In genomic region chr19:2061093-2061935, GRCh38 we compare ENCODE assay signal across 8 cellular contexts. TPM values are rescaled to one million over a fixed set of nuclear protein-coding genes. Genes with fewer than 3 reads are reported as not detected.
DNase-seq lines count a peak whose midpoint lies in the region; ATAC-seq and TF ChIP-seq lines count a peak whose summit lies in the region.

No MANE protein-coding gene starts in this region.

- H3K36me3 Mint-ChIP-seq in Caco-2 (ENCODE audit: insufficient read depth, unreplicated experiment) (peaks cover 18% of the 10 kb centered on the region), endodermal cell (ENCODE audit: low read depth) (no peaks in the 10 kb centered on the region)

- H3K36me3 ChIP-seq in Caco-2 (ENCODE audit: control insufficient read depth, insufficient read depth, low read length) (no peaks in the 10 kb centered on the region), endodermal cell (ENCODE audit: control insufficient read depth, insufficient read depth, low read length) (no peaks in the 10 kb centered on the region)

- H3K4me3 Mint-ChIP-seq in Caco-2 (ENCODE audit: unreplicated experiment) (peak overlapping the region; percentile 82), endodermal cell (peak overlapping the region; percentile 72)

- POLR2A ChIA-PET in Caco-2 (lab: Charles Lee), result interaction anchor here (0.8 to 1.0 kb wide), 3 partner anchors 12 to 35 kb away, joined by 3 read pairs; partner anchors contain the start of gene MOB3A

- CTCF ChIA-PET in Caco-2 (lab: Charles Lee), result interaction anchor here (0.6 kb wide), 1 partner anchor 31 kb away, joined by 4 read pairs; no protein-coding TSS in a partner anchor

- TF ChIP-seq CTCF in Caco-2 (IDR thresholded peaks at IDR 0.05; ENCODE audit: insufficient read depth in 1 of 2, low read depth in 1 of 2, low read length in 1 of 2, severe bottlenecking in 1 of 2, unreplicated experiment in 1 of 2), result no peak
- TF ChIP-seq CTCF in endodermal cell (conservative IDR thresholded peaks at IDR 0.05), result no peak

- intact Hi-C loops in Caco-2 (cut with micrococcal nuclease; ENCODE audit: unreplicated experiment), result loop anchor here (5.0 kb wide), 1 partner anchor 36 kb away; the partner anchor contains the start of genes IZUMO4 and MOB3A

- H3K9ac ChIP-seq in endodermal cell (ENCODE audit: extremely low read depth, low read length, poor library complexity, severe bottlenecking), result peak overlapping the region; percentile 76

- no peaks in the 10 kb centered on the region for H3K27me3 ChIP-seq in Caco-2 (replicated peaks; ENCODE audit: control insufficient read depth, insufficient read depth, low read length)
- H3K27me3 ChIP-seq in endodermal cell (ENCODE audit: control insufficient read depth, insufficient read depth, low read length, poor library complexity, severe bottlenecking), result no peaks in the 10 kb centered on the region

- no TSS peak for BruUV-seq in Caco-2 (replicated peaks; lab: Mats Ljungman, UMichigan)

- no peaks in the 10 kb centered on the region for H3K9me3 ChIP-seq in Caco-2
- H3K9me3 ChIP-seq in endodermal cell (ENCODE audit: control insufficient read depth, low read length), result no peaks in the 10 kb centered on the region

- 1 to 3% methylated on average over 33 to 83 of the region's 83 CpGs for WGBS in endodermal cell (ENCODE audit: insufficient coverage in 1 of 2, insufficient read length in 1 of 2), 2 experiments

- peak overlapping the region; percentile 97 for H3K27ac Mint-ChIP-seq in Caco-2 (ENCODE audit: unreplicated experiment)
- peak overlapping the region; percentile 97 for H3K27ac Mint-ChIP-seq in endodermal cell

- peak; percentile 72 for ATAC-seq in GM21381 (IDR thresholded peaks at IDR 0.05; ENCODE audit: unreplicated experiment)

- H3K9me3 Mint-ChIP-seq in Caco-2 (ENCODE audit: unreplicated experiment) (no peaks in the 10 kb centered on the region), endodermal cell (no peaks in the 10 kb centered on the region)

- peak overlapping the region; percentile 95 for H3K27ac ChIP-seq in endodermal cell (ENCODE audit: low read depth, low read length)

- H3K27me3 Mint-ChIP-seq in Caco-2 (ENCODE audit: insufficient read depth, unreplicated experiment) (no peaks in the 10 kb centered on the region), endodermal cell (ENCODE audit: insufficient read depth) (no peaks in the 10 kb centered on the region)

- DNase-seq in Caco-2, result peak; percentile 98 to 99
- peak; percentile 76 to 100 (median 99) for DNase-seq in HUDEP-2 (lab: John Stamatoyannopoulos, UW; ENCODE audit: unreplicated experiment in 76 of 76)
- DNase-seq in NOMO-1 treated with dmso at 0.1 percent for 144 hours (lab: John Stamatoyannopoulos, UW; ENCODE audit: unreplicated experiment), result peak; percentile 97
- peak; percentile 99 for DNase-seq in activated CD8-positive, alpha-beta memory T cell treated with anti-CD3 and anti-CD28 coated beads, Interleukin-2, amount 50 U/mL, for 1 hour (ENCODE audit: extremely low read depth)
- peak; percentile 99 for DNase-seq in endodermal cell
- peak; percentile 100 for DNase-seq in mesenteric fat pad (ENCODE audit: low spot score)
- peak; percentile 98 for DNase-seq in stimulated activated CD8-positive, alpha-beta memory T cell treated with anti-CD3 and anti-CD28 coated beads, Interleukin-15, amount 100 ng/mL, for 1 hour (ENCODE audit: low read depth)

- no peaks in the 10 kb centered on the region for H3K4me1 Mint-ChIP-seq in Caco-2 (ENCODE audit: low read depth, unreplicated experiment)
- H3K4me1 Mint-ChIP-seq in endodermal cell, result peaks cover 15% of the 10 kb centered on the region

- peaks cover 24% of the 10 kb centered on the region for H3K4me1 ChIP-seq in Caco-2
- H3K4me1 ChIP-seq in endodermal cell (ENCODE audit: control insufficient read depth, insufficient read depth, low read length), result peaks cover 5% of the 10 kb centered on the region

- H3K4me3 ChIP-seq in Caco-2 (ENCODE audit: low read depth, low read length) (peak overlapping the region; percentile 85), endodermal cell (ENCODE audit: low read length) (peak overlapping the region; percentile 90)

RNA-seq across cellular contexts. Expression of gene MKNK2, which starts 10.3 kb away (rescaled TPM):
- total RNA-seq in Caco-2 (2022) (136 and 162 TPM in 2 replicates), endodermal cell (100 to 1,000 TPM; 120 to 123 TPM), mesenteric fat pad (240 TPM)
- polyA plus RNA-seq in endodermal cell (2013, experiment 1 of 2), result 63.1 TPM
- 58.0 TPM for polyA plus RNA-seq in endodermal cell (2013, experiment 2 of 2)

RNA-seq across cellular contexts. Expression of gene MOB3A, which starts 34.8 kb away (rescaled TPM):
- total RNA-seq in Caco-2 (2022) (10.8 and 11.7 TPM in 2 replicates), endodermal cell (10 to 100 TPM; 20.9 to 21.8 TPM), mesenteric fat pad (79.4 TPM)
- 16.9 TPM for polyA plus RNA-seq in endodermal cell (2013, experiment 1 of 2)
- 15.9 TPM for polyA plus RNA-seq in endodermal cell (2013, experiment 2 of 2)

RNA-seq across cellular contexts. Expression of gene IZUMO4, which starts 35.4 kb away (rescaled TPM):
- total RNA-seq in Caco-2 (2022) (1.1 and 1.6 TPM in 2 replicates), endodermal cell (1 to 10 TPM; 4.3 to 5.4 TPM), mesenteric fat pad (2.4 TPM)
- polyA plus RNA-seq in endodermal cell (2013, experiment 1 of 2), result 4.3 TPM
- polyA plus RNA-seq in endodermal cell (2013, experiment 2 of 2), result 4.6 TPM

RNA-seq across cellular contexts. Expression of gene BTBD2, which starts 45.8 kb away (rescaled TPM):
- 47.0 and 52.2 TPM in 2 replicates for total RNA-seq in Caco-2 (2022)
- 100 to 1,000 TPM; 107 to 112 TPM for total RNA-seq in endodermal cell
- 113 TPM for polyA plus RNA-seq in endodermal cell (2013, experiment 1 of 2)
- polyA plus RNA-seq in endodermal cell (2013, experiment 2 of 2), result 99.4 TPM
- 61.4 TPM for total RNA-seq in mesenteric fat pad

Comparison
In these comparisons a context has a peak if more than half of its experiments do, and no peak if none do; other contexts are left out.
1. Peak in every context shown above with its lines: DNase-seq, ATAC-seq, H3K4me3 ChIP-seq and H3K27ac ChIP-seq.